Comparison of ENCODE assay signal across 27 cellular contexts in genomic region chr12:59182660-59183455, GRCh38.
DNase-seq lines count a peak whose midpoint lies in the region; ATAC-seq, FAIRE-seq and TF ChIP-seq lines count a peak whose summit lies in the region.
"Had no signal": no experiment of that assay in that cellular context is flagged by ENCODE, and none has a peak within 500 bp of the region (broad histone marks: within the 10 kb centered on the region; RNA-seq: fewer than 3 reads in every experiment).

No MANE protein-coding gene starts in this region.

- no peak overlapping the region for H3K56ac ChIP-seq in IMR-90 (ENCODE audit: extremely low read depth, insufficient read depth, low read length)

- no peak overlapping the region for H3K18ac ChIP-seq in IMR-90 (ENCODE audit: low read depth, low read length)

- dilution Hi-C loops in IMR-90 (cut with HindIII; ENCODE audit: low sequenced_read_pairs, unreplicated experiment): no loop called here

- no peak for TF ChIP-seq RAD21 in IMR-90 (IDR thresholded peaks at IDR 0.05; ENCODE audit: low read length)

- H3K27me3 ChIP-seq in IMR-90 (ENCODE audit: control insufficient read depth, insufficient read depth, low read length) (no peaks in the 10 kb centered on the region), astrocyte (ENCODE audit: insufficient read depth, low read length) (no peaks in the 10 kb centered on the region)
- H3K27me3 ChIP-seq: BLaER1, Peyer's patch had no signal

- H3K9me1 ChIP-seq in IMR-90 (ENCODE audit: insufficient read depth, low read length): no peaks in the 10 kb centered on the region

- H3K36me3 Mint-ChIP-seq in astrocyte (ENCODE audit: low read depth, unreplicated experiment): no peaks in the 10 kb centered on the region
- H3K36me3 Mint-ChIP-seq: CD4-positive, CD25-positive, alpha-beta regulatory T cell had no signal

- H3K14ac ChIP-seq in IMR-90 (replicated peaks; ENCODE audit: low read depth, low read length): no peak overlapping the region

- no peak overlapping the region for H2AK5ac ChIP-seq in IMR-90 (ENCODE audit: low read depth, low read length)

- H3K4me3 Mint-ChIP-seq in astrocyte (ENCODE audit: unreplicated experiment): no peak overlapping the region
- H3K4me3 Mint-ChIP-seq: CD4-positive, CD25-positive, alpha-beta regulatory T cell had no signal

- CTCF ChIA-PET in IMR-90 (lab: Yijun Ruan, JAX): no interaction called here

- H2BK5ac ChIP-seq in IMR-90 (ENCODE audit: low read depth, low read length, poor library complexity, severe bottlenecking): no peak overlapping the region

- no peak overlapping the region for H4K91ac ChIP-seq in IMR-90 (ENCODE audit: insufficient read depth, low read depth, low read length)

- no peak overlapping the region for H3K4ac ChIP-seq in IMR-90 (ENCODE audit: low read depth, low read length)

- WGBS in IMR-90 (ENCODE audit: extremely low coverage in 2 of 2, insufficient read length in 1 of 2), 2 experiments: 20% methylated on average over 1 of the region's 3 CpGs; no CpG with 5 or more reads in 1 of the 2 experiments

- H2BK20ac ChIP-seq in IMR-90 (ENCODE audit: low read depth, low read length): no peak overlapping the region

- no peak overlapping the region for H2AFZ ChIP-seq in IMR-90 (replicated peaks; ENCODE audit: low read length, poor library complexity)
- H2AFZ ChIP-seq in astrocyte (ENCODE audit: low read depth, low read length): no peak overlapping the region

- no peak overlapping the region for H2AK9ac ChIP-seq in IMR-90 (replicated peaks; ENCODE audit: low read depth, low read length, poor library complexity)

- in situ Hi-C loops in IMR-90 (cut with MboI; ENCODE audit: low sequenced_read_pairs): no loop called here

- no peak overlapping the region for H3K9ac ChIP-seq in IMR-90 (ENCODE audit: low read depth, low read length)
- H3K9ac ChIP-seq in astrocyte (ENCODE audit: low read length): no peak overlapping the region
- H3K9ac ChIP-seq: BLaER1 had no signal

- FAIRE-seq in astrocyte (lab: Jason Lieb, UNC) (no peak), islet of Langerhans (lab: Jason Lieb, UNC) (peak; percentile 65)
- FAIRE-seq: A204.1, GM19239 had no signal

- no peaks in the 10 kb centered on the region for H3K27me3 Mint-ChIP-seq in astrocyte (ENCODE audit: low read depth, unreplicated experiment)
- H3K27me3 Mint-ChIP-seq: CD4-positive, CD25-positive, alpha-beta regulatory T cell had no signal

- peak overlapping the region; percentile 88 for H3K27ac Mint-ChIP-seq in astrocyte (ENCODE audit: unreplicated experiment)
- H3K27ac Mint-ChIP-seq: CD4-positive, CD25-positive, alpha-beta regulatory T cell had no signal

- DNase-seq in ELR (ENCODE audit: low read depth): peak; percentile 3
- DNase-seq in IMR-90: peak; percentile 3
- DNase-seq in astrocyte (ENCODE audit: low read depth): no peak
- no peak for DNase-seq in activated gamma-delta T cell treated with Interleukin-2 at 50 U/mL for 16 hours
- no peak for DNase-seq in D341Med (ENCODE audit: low spot score)
- DNase-seq: DMS79 treated with DMSO at 0.1 percent for 48 hours, GOT3, Karpas-422, MV-4-11, NCI-H1105 treated with DMSO at 0.1 percent for 48 hours, NCI-H1694, NCI-H2029 treated with DMSO at 0.1 percent for 48 hours, NCI-H2171, NCI-H226, NCI-H510A, NCI-H69, Peyer's patch, SHP77 treated with DMSO at 0.1 percent for 48 hours, T-helper 1 cell had no signal

- BruUV-seq in IMR-90 (replicated peaks; lab: Mats Ljungman, UMichigan): no TSS peak

- H3K79me2 ChIP-seq in astrocyte (ENCODE audit: insufficient read depth, low read length): no peaks in the 10 kb centered on the region

- H3K9me3 ChIP-seq in IMR-90 (ENCODE audit: control insufficient read depth, insufficient read depth, low read length) (no peaks in the 10 kb centered on the region), astrocyte (ENCODE audit: insufficient read depth, low read depth, low read length) (no peaks in the 10 kb centered on the region)
- H3K9me3 ChIP-seq: BLaER1, Peyer's patch had no signal

- no peaks in the 10 kb centered on the region for H3K9me3 Mint-ChIP-seq in astrocyte (ENCODE audit: unreplicated experiment)

- H3K4me2 ChIP-seq in IMR-90 (ENCODE audit: low read depth, low read length) (no peak overlapping the region), astrocyte (ENCODE audit: low read length) (no peak overlapping the region)
- H3K4me2 ChIP-seq: BLaER1 had no signal

- H3K27ac ChIP-seq in IMR-90 (ENCODE audit: insufficient read depth, low read length) (no peak overlapping the region), astrocyte (ENCODE audit: low read depth, low read length) (no peak overlapping the region)
- H3K27ac ChIP-seq: BLaER1, HL-60, Peyer's patch had no signal

- H3K4me1 ChIP-seq in IMR-90 (ENCODE audit: control insufficient read depth, insufficient read depth, low read length) (no peaks in the 10 kb centered on the region), astrocyte (ENCODE audit: insufficient read depth, low read length) (no peaks in the 10 kb centered on the region)
- H3K4me1 ChIP-seq: Peyer's patch had no signal

- H2BK120ac ChIP-seq in IMR-90 (ENCODE audit: low read depth, low read length): no peak overlapping the region

- no peak overlapping the region for H3K23ac ChIP-seq in IMR-90 (ENCODE audit: low read depth, low read length)

- H3K36me3 ChIP-seq in IMR-90 (ENCODE audit: control insufficient read depth, insufficient read depth, low read length): no peaks in the 10 kb centered on the region
- H3K36me3 ChIP-seq in astrocyte (ENCODE audit: insufficient read depth, low read length): no peaks in the 10 kb centered on the region
- H3K36me3 ChIP-seq: BLaER1, Peyer's patch had no signal

- intact Hi-C loops in IMR-90 (cut with micrococcal nuclease): no loop called here

- H3K79me1 ChIP-seq in IMR-90 (ENCODE audit: low read depth in 1 of 2, low read length in 2 of 2): no peaks in the 10 kb centered on the region

- peaks cover 18% of the 10 kb centered on the region for H3K4me1 Mint-ChIP-seq in astrocyte (ENCODE audit: low read depth, unreplicated experiment)
- H3K4me1 Mint-ChIP-seq: CD4-positive, CD25-positive, alpha-beta regulatory T cell had no signal

- H2BK15ac ChIP-seq in IMR-90 (ENCODE audit: low read depth, low read length): no peak overlapping the region

- H4K20me1 ChIP-seq in IMR-90 (ENCODE audit: insufficient read depth, low read length): no peaks in the 10 kb centered on the region
- no peaks in the 10 kb centered on the region for H4K20me1 ChIP-seq in astrocyte (ENCODE audit: insufficient read depth, low read length)
- H4K20me1 ChIP-seq: BLaER1 had no signal

- no peak overlapping the region for H3K4me3 ChIP-seq in IMR-90 (ENCODE audit: insufficient read depth, low read depth, low read length)
- H3K4me3 ChIP-seq in astrocyte (ENCODE audit: insufficient read depth, low read depth, low read length): no peak overlapping the region
- H3K4me3 ChIP-seq: BLaER1, Peyer's patch had no signal

- TF ChIP-seq CTCF in IMR-90 (conservative IDR thresholded peaks at IDR 0.05; ENCODE audit: low read depth, low read length) (no peak), astrocyte (IDR thresholded peaks at IDR 0.05; ENCODE audit: insufficient read depth, low read depth, low read length) (no peak)

- POLR2A ChIA-PET in IMR-90 (lab: Charles Lee; ENCODE audit: unreplicated experiment): no interaction called here

- TF ChIP-seq POLR2A in IMR-90 (IDR thresholded peaks at IDR 0.05; ENCODE audit: low read depth, low read length): no peak

- no peak overlapping the region for H4K5ac ChIP-seq in IMR-90 (ENCODE audit: low read depth, low read length)

- no peak overlapping the region for H4K8ac ChIP-seq in IMR-90 (ENCODE audit: low read depth in 2 of 2, low read length in 2 of 2)

- no peak for ATAC-seq in IMR-90 (ENCODE audit: low read depth)
- no peak for ATAC-seq in GM21390 (IDR thresholded peaks at IDR 0.05; ENCODE audit: unreplicated experiment)
- ATAC-seq: HCT116 had no signal

TF ChIP-seq in IMR-90, 13 proteins besides CTCF, POLR2A, EP300 and RAD21:
- TF ChIP-seq RFX5 (IDR thresholded peaks at IDR 0.05; ENCODE audit: low read depth, low read length): no peak
TF ChIP-seq in IMR-90: peak in this region for 0.

Comparison
In these comparisons a context has a peak if more than half of its experiments do, and no peak if none do; other contexts are left out.
1. DNase-seq: peak in ELR (single experiment) and IMR-90 (single experiment); none in astrocyte (single experiment), activated gamma-delta T cell treated with Interleukin-2 at 50 U/mL for 16 hours (single experiment) and D341Med (single experiment).